Comparison of ENCODE assay signal across 12 cellular contexts in genomic region chr19:54391589-54392061, GRCh38. TPM values are rescaled to one million over a fixed set of nuclear protein-coding genes. Genes with fewer than 3 reads are reported as not detected.
DNase-seq lines count a peak whose midpoint lies in the region; ATAC-seq, FAIRE-seq and TF ChIP-seq lines count a peak whose summit lies in the region.
"Had no signal": no experiment of that assay in that cellular context is flagged by ENCODE, and none has a peak within 500 bp of the region (broad histone marks: within the 10 kb centered on the region; RNA-seq: fewer than 3 reads in every experiment).

No MANE protein-coding gene starts in this region.

- H3K27me3 ChIP-seq in HepG2 (ENCODE audit: control insufficient read depth in 1 of 2, insufficient read depth in 2 of 2, low read length in 2 of 2) (peaks cover 0 to 18% of the 10 kb centered on the region in 2 experiments; a peak in 4 of 5 replicates), right lobe of liver (peaks cover 0 to 5% of the 10 kb centered on the region in 2 donors), trophoblast cell (ENCODE audit: insufficient read depth, low read length) (no peaks in the 10 kb centered on the region)

- no peak overlapping the region for H3K23ac ChIP-seq in trophoblast cell (ENCODE audit: low read length)

- no peak for TF ChIP-seq RAD21 in HepG2 (CRISPR knock-in tag; IDR thresholded peaks at IDR 0.05)

- CTCF ChIA-PET in HepG2 (lab: Yijun Ruan, JAX; ENCODE audit: low intra/inter-chr PET ratio, low total read pairs) (interaction anchor here (0.7 to 2.1 kb wide), 4 partner anchors 48 to 125 kb away, joined by 3 to 13 read pairs (median 5); no protein-coding TSS in a partner anchor), WTC11 (lab: Charles Lee) (interaction anchor here (0.6 to 4.0 kb wide), 37 partner anchors 9 to 293 kb away, joined by 3 to 66 read pairs (median 5); partner anchors contain the start of genes LAIR1, LENG8, LENG9 and MBOAT7)

- H3K4me3 Mint-ChIP-seq in WTC11 = no peak overlapping the region
- H3K4me3 Mint-ChIP-seq: activated naive CD8-positive, alpha-beta T cell treated with anti-CD3 and anti-CD28 coated beads for 36 hours had no signal

- DNase-seq in HepG2 (ENCODE audit: low spot score) (peak; percentile 21), right lobe of liver (no peak), WTC11 (ENCODE audit: low spot score) (peak; percentile 44), posterior vena cava (ENCODE audit: low spot score) (no peak), trophoblast cell (no peak), NCI-H226 (no peak)
- DNase-seq: esophagus squamous epithelium had no signal

- H3K4me3 ChIP-seq in HepG2 (replicated peaks in 1 of 3; ENCODE audit: insufficient read depth in 1 of 3, low read depth in 2 of 3, low read length in 3 of 3) (no peak overlapping the region), right lobe of liver (no peak overlapping the region), trophoblast cell (ENCODE audit: low read depth, low read length) (no peak overlapping the region)
- H3K4me3 ChIP-seq: esophagus squamous epithelium, K562, uterus had no signal

- no peak overlapping the region for H2AK5ac ChIP-seq in trophoblast cell (ENCODE audit: low read length)

- peak; percentile 72 for ATAC-seq in HepG2
- ATAC-seq in right lobe of liver = no peak
- peak; percentile 81 for ATAC-seq in WTC11

- H4K12ac ChIP-seq in trophoblast cell (ENCODE audit: low read depth, low read length) = no peak overlapping the region

- TF ChIP-seq CTCF in HepG2 (CRISPR knock-in tag; IDR thresholded peaks at IDR 0.05) (peak; percentile 58), right lobe of liver (IDR thresholded peaks at IDR 0.05) (no peak), WTC11 (IDR thresholded peaks at IDR 0.05) (no peak)

- H2BK12ac ChIP-seq in trophoblast cell (ENCODE audit: low read length) = no peak overlapping the region

- H2BK5ac ChIP-seq in trophoblast cell (ENCODE audit: low read depth, low read length, poor library complexity) = no peak overlapping the region

- intact Hi-C loops in HepG2 (cut with micrococcal nuclease; ENCODE audit: unreplicated experiment) = loop anchor here (1.0 to 5.0 kb wide), 2 partner anchors 39 to 66 kb away; no protein-coding TSS in a partner anchor
- intact Hi-C loops in right lobe of liver (cut with DNase I) = no loop called here
- intact Hi-C loops in posterior vena cava (cut with DNase I) = no loop called here

- 28% methylated on average over 2 of the region's 4 CpGs for WGBS in HepG2 (ENCODE audit: low lambda C conversion rate)
- 8% methylated on average over 3 of the region's 4 CpGs for WGBS in right lobe of liver (ENCODE audit: insufficient coverage, low coverage, low lambda C conversion rate, missing lambda C conversion rate)
- no CpG with 5 or more reads among the region's 4 CpGs for WGBS in trophoblast cell (ENCODE audit: extremely low coverage, insufficient coverage, insufficient read length)

- H3K27ac Mint-ChIP-seq in WTC11 = no peak overlapping the region; the same call in 1 of the 2 replicates
- H3K27ac Mint-ChIP-seq: activated naive CD8-positive, alpha-beta T cell treated with anti-CD3 and anti-CD28 coated beads for 36 hours had no signal

- H3K27ac ChIP-seq in HepG2 (ENCODE audit: extremely low read length, insufficient read depth, low read length) (no peak overlapping the region), right lobe of liver (no peak overlapping the region), trophoblast cell (ENCODE audit: low read depth, low read length) (no peak overlapping the region)
- H3K27ac ChIP-seq: esophagus squamous epithelium, uterus had no signal

- H2AFZ ChIP-seq in HepG2 (ENCODE audit: low read length) (no peak overlapping the region), trophoblast cell (ENCODE audit: insufficient read depth, low read length, poor library complexity) (no peak overlapping the region)

- peaks cover 13% of the 10 kb centered on the region for H3K4me1 ChIP-seq in HepG2 (ENCODE audit: insufficient read depth, low read length)
- H3K4me1 ChIP-seq in right lobe of liver = no peaks in the 10 kb centered on the region
- peaks cover 0 to 3% of the 10 kb centered on the region in 2 experiments for H3K4me1 ChIP-seq in trophoblast cell (ENCODE audit: control insufficient read depth in 1 of 2, insufficient read depth in 2 of 2, low read length in 2 of 2)
- H3K4me1 ChIP-seq: uterus had no signal

- H3K14ac ChIP-seq in trophoblast cell (ENCODE audit: low read length) = no peak overlapping the region

- no TSS peak for BruUV-seq in HepG2 (replicated peaks; lab: Mats Ljungman, UMichigan)

- H3K9ac ChIP-seq in HepG2 (ENCODE audit: insufficient read depth, low read depth, low read length) = no peak overlapping the region
- H3K9ac ChIP-seq in trophoblast cell (ENCODE audit: low read length) = no peak overlapping the region

- H3K36me3 ChIP-seq in HepG2 (replicated peaks in 1 of 2; ENCODE audit: control insufficient read depth in 1 of 2, insufficient read depth in 2 of 2, low read length in 2 of 2) = no peaks in the 10 kb centered on the region
- H3K36me3 ChIP-seq in right lobe of liver = no peaks in the 10 kb centered on the region
- no peaks in the 10 kb centered on the region for H3K36me3 ChIP-seq in trophoblast cell (ENCODE audit: control insufficient read depth in 1 of 2, insufficient read depth in 2 of 2, low read length in 2 of 2)
- H3K36me3 ChIP-seq: esophagus squamous epithelium, uterus had no signal

- peaks cover 43% of the 10 kb centered on the region for H3K27me3 Mint-ChIP-seq in WTC11 (ENCODE audit: low read depth)
- H3K27me3 Mint-ChIP-seq: activated naive CD8-positive, alpha-beta T cell treated with anti-CD3 and anti-CD28 coated beads for 36 hours had no signal

- H3K4me1 Mint-ChIP-seq in WTC11 = peaks cover 26% of the 10 kb centered on the region

- POLR2A ChIA-PET in HepG2 (lab: Yijun Ruan, JAX) (interaction anchor here (1.3 to 1.8 kb wide), 2 partner anchors 27 to 29 kb away, joined by 4 to 6 read pairs; partner anchors contain the start of gene LAIR1), WTC11 (lab: Charles Lee) (interaction anchor here (0.6 kb wide), 2 partner anchors 9 to 29 kb away, joined by 3 to 7 read pairs; no protein-coding TSS in a partner anchor)

- no peak overlapping the region for H3K4ac ChIP-seq in trophoblast cell (ENCODE audit: low read depth, low read length)

- H4K91ac ChIP-seq in trophoblast cell (ENCODE audit: low read depth, low read length) = no peak overlapping the region

- no peak overlapping the region for H4K8ac ChIP-seq in trophoblast cell (ENCODE audit: low read depth, low read length)

- H3K4me2 ChIP-seq in HepG2 (ENCODE audit: low read depth, low read length) = no peak overlapping the region
- no peak overlapping the region for H3K4me2 ChIP-seq in trophoblast cell (ENCODE audit: low read length)

- no peaks in the 10 kb centered on the region for H4K20me1 ChIP-seq in HepG2 (ENCODE audit: insufficient read depth, low read length)

- H3K18ac ChIP-seq in trophoblast cell (ENCODE audit: low read length) = no peak overlapping the region

- TF ChIP-seq EP300 in HepG2 (IDR thresholded peaks at IDR 0.05; ENCODE audit: low read depth in 2 of 2, low read length in 2 of 2) (no peak), HepG2 (CRISPR knock-in tag; IDR thresholded peaks at IDR 0.05; ENCODE audit: borderline replicate concordance) (no peak)

- in situ Hi-C loops in HepG2 (cut with HindIII; ENCODE audit: extremely low pct_ligation_motif_present, low pct_unique_long_range_greater_than_20kb) = no loop called here

- H3K9me3 Mint-ChIP-seq in WTC11 = no peaks in the 10 kb centered on the region
- H3K9me3 Mint-ChIP-seq: activated naive CD8-positive, alpha-beta T cell treated with anti-CD3 and anti-CD28 coated beads for 36 hours had no signal

- no peaks in the 10 kb centered on the region for H3K79me1 ChIP-seq in trophoblast cell (ENCODE audit: low read length)

- H3K36me3 Mint-ChIP-seq in WTC11 = no peaks in the 10 kb centered on the region
- H3K36me3 Mint-ChIP-seq: activated naive CD8-positive, alpha-beta T cell treated with anti-CD3 and anti-CD28 coated beads for 36 hours had no signal

- TF ChIP-seq POLR2A in HepG2 (IDR thresholded peaks at IDR 0.05; ENCODE audit: insufficient read depth in 1 of 2, low read depth in 2 of 2, low read length in 2 of 2) (no peak), right lobe of liver (IDR thresholded peaks at IDR 0.05) (no peak)

- H2BK120ac ChIP-seq in trophoblast cell (ENCODE audit: insufficient read depth, low read length, poor library complexity) = no peak overlapping the region

- H3K9me3 ChIP-seq in HepG2 (ENCODE audit: low read length) (no peaks in the 10 kb centered on the region), right lobe of liver (no peaks in the 10 kb centered on the region), trophoblast cell (ENCODE audit: insufficient read depth, low read depth, low read length) (no peaks in the 10 kb centered on the region)
- H3K9me3 ChIP-seq: esophagus squamous epithelium, uterus had no signal

- no peaks in the 10 kb centered on the region for H3K79me2 ChIP-seq in HepG2 (ENCODE audit: insufficient read depth, low read length)
- H3K79me2 ChIP-seq in trophoblast cell (ENCODE audit: control insufficient read depth, insufficient read depth, low read length, poor library complexity) = no peaks in the 10 kb centered on the region

- FAIRE-seq in HepG2 (lab: Jason Lieb, UNC) = no peak

RNA-seq across cellular contexts. Expression of gene TTYH1, which starts 23.6 kb away (rescaled TPM):
- total RNA-seq in HepG2 (2016; rRNA removed; fragmentation: Illumina TruSeq; extraction: Trizol) (10.6 and 19.9 TPM in 2 replicates), right lobe of liver (under 1 TPM in 5 of 6 experiments, not detected in 1; 0.30 to 0.93 (median 0.35) TPM), WTC11 (2021) (35.9 to 38.2 TPM (median 37.1 TPM) in 3 replicates), posterior vena cava (1 to 10 TPM in 1 of 2 donors, under 1 TPM in 1; 0.60 to 1.4 TPM)
- 24.8 and 26.4 TPM in 2 replicates for total RNA-seq in HepG2 (2016; cell fraction: cytosol; rRNA removed; fragmentation: Illumina TruSeq; extraction: Trizol; ENCODE audit: low read depth)
- 9.4 and 21.3 TPM in 2 replicates for total RNA-seq in HepG2 (2016; cell fraction: insoluble cytoplasmic fraction; rRNA removed; fragmentation: Illumina TruSeq; extraction: Trizol)
- total RNA-seq in HepG2 (2016; cell fraction: membrane; rRNA removed; fragmentation: Illumina TruSeq; extraction: Trizol) = 27.7 and 30.4 TPM in 2 replicates
- total RNA-seq in HepG2 (2016; cell fraction: nucleus; rRNA removed; fragmentation: Illumina TruSeq; extraction: Trizol) = 16.5 and 20.3 TPM in 2 replicates
- polyA plus RNA-seq in HepG2 (2011; rRNA removed) = 6.9 and 8.9 TPM in 2 replicates
- polyA plus RNA-seq in HepG2 (2011; cell fraction: cytosol; rRNA removed) = 7.0 and 10.7 TPM in 2 replicates
- 13.2 and 17.7 TPM in 2 replicates for polyA plus RNA-seq in HepG2 (2011; cell fraction: nucleus; rRNA removed)
- 4.1 and 6.2 TPM in 2 replicates for polyA plus RNA-seq in HepG2 (2012)
- polyA plus RNA-seq in HepG2 (2016; cell fraction: cytosol; fragmentation: Illumina TruSeq; extraction: Trizol; ENCODE audit: low read depth) = 27.2 and 29.7 TPM in 2 replicates
- 11.5 and 12.2 TPM in 2 replicates for polyA plus RNA-seq in HepG2 (2016; cell fraction: insoluble cytoplasmic fraction; fragmentation: Illumina TruSeq; extraction: Trizol; ENCODE audit: low read depth)
- polyA plus RNA-seq in HepG2 (2016; cell fraction: membrane; fragmentation: Illumina TruSeq; extraction: Trizol; ENCODE audit: low read depth) = 29.0 and 29.3 TPM in 2 replicates
- 34.6 and 38.5 TPM in 2 replicates for polyA plus RNA-seq in HepG2 (2016; cell fraction: nucleus; fragmentation: Illumina TruSeq; extraction: Trizol; ENCODE audit: insufficient read depth, low read depth)
- polyA minus RNA-seq in HepG2 (2011; rRNA and poly(A)+ RNA removed; ENCODE audit: low replicate concordance) = 15.4 TPM in 1 of 2 replicates, not detected in the other
- 6.2 and 9.2 TPM in 2 replicates for polyA minus RNA-seq in HepG2 (2011; cell fraction: cytosol; rRNA and poly(A)+ RNA removed)
- polyA minus RNA-seq in HepG2 (2011; cell fraction: nucleus; rRNA and poly(A)+ RNA removed) = 2.6 and 3.9 TPM in 2 replicates
- polyA plus RNA-seq in trophoblast cell (2013) = 1.1 and 2.4 TPM in 2 replicates
- total RNA-seq: K562, pulmonary artery endothelial cell had no signal

RNA-seq across cellular contexts. Expression of gene LAIR1, which starts 26.9 kb away (rescaled TPM):
- total RNA-seq in HepG2 (2016; rRNA removed; fragmentation: Illumina TruSeq; extraction: Trizol) (0.70 and 1.2 TPM in 2 replicates), right lobe of liver (10 to 100 TPM in 2 of 6 experiments, 1 to 10 TPM in 4; 2.9 to 15.3 (median 4.9) TPM), WTC11 (2021) (0.18 to 0.60 TPM (median 0.37 TPM) in 3 replicates), posterior vena cava (10 to 100 TPM; 18.3 to 42.2 TPM)
- total RNA-seq in HepG2 (2016; cell fraction: cytosol; rRNA removed; fragmentation: Illumina TruSeq; extraction: Trizol; ENCODE audit: low read depth) = 0.26 and 0.51 TPM in 2 replicates
- total RNA-seq in HepG2 (2016; cell fraction: insoluble cytoplasmic fraction; rRNA removed; fragmentation: Illumina TruSeq; extraction: Trizol) = 0.95 and 1.0 TPM in 2 replicates
- total RNA-seq in HepG2 (2016; cell fraction: membrane; rRNA removed; fragmentation: Illumina TruSeq; extraction: Trizol) = 0.79 and 1.1 TPM in 2 replicates
- 1.8 and 3.2 TPM in 2 replicates for total RNA-seq in HepG2 (2016; cell fraction: nucleus; rRNA removed; fragmentation: Illumina TruSeq; extraction: Trizol)
- polyA plus RNA-seq in HepG2 (2011; rRNA removed) = 0.75 and 1.1 TPM in 2 replicates
- 0.64 and 0.74 TPM in 2 replicates for polyA plus RNA-seq in HepG2 (2011; cell fraction: cytosol; rRNA removed)
- 1.1 and 1.5 TPM in 2 replicates for polyA plus RNA-seq in HepG2 (2011; cell fraction: nucleus; rRNA removed)
- 0.17 TPM in 1 of 2 replicates, not detected in the other for polyA plus RNA-seq in HepG2 (2012)
- 0.64 and 0.71 TPM in 2 replicates for polyA plus RNA-seq in HepG2 (2016; cell fraction: cytosol; fragmentation: Illumina TruSeq; extraction: Trizol; ENCODE audit: low read depth)
- 1.0 and 1.2 TPM in 2 replicates for polyA plus RNA-seq in HepG2 (2016; cell fraction: insoluble cytoplasmic fraction; fragmentation: Illumina TruSeq; extraction: Trizol; ENCODE audit: low read depth)
- polyA plus RNA-seq in HepG2 (2016; cell fraction: membrane; fragmentation: Illumina TruSeq; extraction: Trizol; ENCODE audit: low read depth) = 1.2 and 1.6 TPM in 2 replicates
- 2.8 and 3.2 TPM in 2 replicates for polyA plus RNA-seq in HepG2 (2016; cell fraction: nucleus; fragmentation: Illumina TruSeq; extraction: Trizol; ENCODE audit: insufficient read depth, low read depth)
- 0.66 TPM in 1 of 2 replicates, not detected in the other for polyA minus RNA-seq in HepG2 (2011; rRNA and poly(A)+ RNA removed; ENCODE audit: low replicate concordance)
- 0.79 TPM in 1 of 2 replicates, not detected in the other for polyA minus RNA-seq in HepG2 (2011; cell fraction: cytosol; rRNA and poly(A)+ RNA removed)
- polyA minus RNA-seq in HepG2 (2011; cell fraction: nucleus; rRNA and poly(A)+ RNA removed) = 0.90 and 2.0 TPM in 2 replicates
- polyA plus RNA-seq in trophoblast cell (2013) = not detected in 2 replicates
- total RNA-seq: pulmonary artery endothelial cell had no signal

RNA-seq across cellular contexts. Expression of gene LILRA4, which starts 52.7 kb away (rescaled TPM):
- not detected in 2 replicates for total RNA-seq in HepG2 (2016; rRNA removed; fragmentation: Illumina TruSeq; extraction: Trizol)
- not detected in 2 replicates for total RNA-seq in HepG2 (2016; cell fraction: cytosol; rRNA removed; fragmentation: Illumina TruSeq; extraction: Trizol; ENCODE audit: low read depth)
- total RNA-seq in HepG2 (2016; cell fraction: insoluble cytoplasmic fraction; rRNA removed; fragmentation: Illumina TruSeq; extraction: Trizol) = not detected in 2 replicates
- total RNA-seq in HepG2 (2016; cell fraction: membrane; rRNA removed; fragmentation: Illumina TruSeq; extraction: Trizol) = not detected in 2 replicates
- total RNA-seq in HepG2 (2016; cell fraction: nucleus; rRNA removed; fragmentation: Illumina TruSeq; extraction: Trizol) = not detected in 2 replicates
- 0.07 and 0.72 TPM in 2 replicates for polyA plus RNA-seq in HepG2 (2011; rRNA removed)
- polyA plus RNA-seq in HepG2 (2011; cell fraction: cytosol; rRNA removed) = 0.48 TPM in 1 of 2 replicates, not detected in the other
- 0.09 and 0.10 TPM in 2 replicates for polyA plus RNA-seq in HepG2 (2011; cell fraction: nucleus; rRNA removed)
- not detected in 2 replicates for polyA plus RNA-seq in HepG2 (2012)
- polyA plus RNA-seq in HepG2 (2016; cell fraction: cytosol; fragmentation: Illumina TruSeq; extraction: Trizol; ENCODE audit: low read depth) = not detected in 2 replicates
- not detected in 2 replicates for polyA plus RNA-seq in HepG2 (2016; cell fraction: insoluble cytoplasmic fraction; fragmentation: Illumina TruSeq; extraction: Trizol; ENCODE audit: low read depth)
- not detected in 2 replicates for polyA plus RNA-seq in HepG2 (2016; cell fraction: membrane; fragmentation: Illumina TruSeq; extraction: Trizol; ENCODE audit: low read depth)
- not detected in 2 replicates for polyA plus RNA-seq in HepG2 (2016; cell fraction: nucleus; fragmentation: Illumina TruSeq; extraction: Trizol; ENCODE audit: insufficient read depth, low read depth)
- polyA minus RNA-seq in HepG2 (2011; rRNA and poly(A)+ RNA removed; ENCODE audit: low replicate concordance) = 2.2 TPM in 1 of 2 replicates, not detected in the other
- polyA minus RNA-seq in HepG2 (2011; cell fraction: cytosol; rRNA and poly(A)+ RNA removed) = not detected in 2 replicates
- not detected in 2 replicates for polyA minus RNA-seq in HepG2 (2011; cell fraction: nucleus; rRNA and poly(A)+ RNA removed)
- total RNA-seq in right lobe of liver = 1 to 10 TPM in 1 of 6 experiments, under 1 TPM in 2, not detected in 3; 0.12 to 1.2 (median 0.78) TPM
- total RNA-seq in WTC11 (2021) = not detected in 3 replicates
- total RNA-seq in posterior vena cava = under 1 TPM in 1 of 2 donors, not detected in 1; 0.57 TPM
- polyA plus RNA-seq in trophoblast cell (2013) = not detected in 2 replicates
- total RNA-seq: activated CD8-positive, alpha-beta memory T cell treated with anti-CD3 and anti-CD28 coated beads for 36 hours; K562; pulmonary artery endothelial cell; uterus had no signal
- polyA plus RNA-seq: K562 had no signal

RNA-seq across cellular contexts. Expression of gene LENG8, which starts 57.4 kb away (rescaled TPM):
- total RNA-seq in HepG2 (2016; rRNA removed; fragmentation: Illumina TruSeq; extraction: Trizol) (5.8 and 14.3 TPM in 2 replicates), right lobe of liver (10 to 100 TPM; 29.8 to 66.3 (median 41.1) TPM), WTC11 (2021) (175 to 187 TPM (median 187 TPM) in 3 replicates), posterior vena cava (100 to 1,000 TPM; 113 to 140 TPM)
- total RNA-seq in HepG2 (2016; cell fraction: cytosol; rRNA removed; fragmentation: Illumina TruSeq; extraction: Trizol; ENCODE audit: low read depth) = 1.1 and 2.1 TPM in 2 replicates
- 4.7 and 13.0 TPM in 2 replicates for total RNA-seq in HepG2 (2016; cell fraction: insoluble cytoplasmic fraction; rRNA removed; fragmentation: Illumina TruSeq; extraction: Trizol)
- 4.0 TPM in 2 replicates for total RNA-seq in HepG2 (2016; cell fraction: membrane; rRNA removed; fragmentation: Illumina TruSeq; extraction: Trizol)
- 28.1 and 29.6 TPM in 2 replicates for total RNA-seq in HepG2 (2016; cell fraction: nucleus; rRNA removed; fragmentation: Illumina TruSeq; extraction: Trizol)
- polyA plus RNA-seq in HepG2 (2011; rRNA removed) = 38.3 and 41.9 TPM in 2 replicates
- polyA plus RNA-seq in HepG2 (2011; cell fraction: cytosol; rRNA removed) = 3.2 and 6.8 TPM in 2 replicates
- polyA plus RNA-seq in HepG2 (2011; cell fraction: nucleus; rRNA removed) = 519 and 637 TPM in 2 replicates
- 46.6 and 63.0 TPM in 2 replicates for polyA plus RNA-seq in HepG2 (2012)
- polyA plus RNA-seq in HepG2 (2016; cell fraction: cytosol; fragmentation: Illumina TruSeq; extraction: Trizol; ENCODE audit: low read depth) = 0.46 and 0.71 TPM in 2 replicates
- polyA plus RNA-seq in HepG2 (2016; cell fraction: insoluble cytoplasmic fraction; fragmentation: Illumina TruSeq; extraction: Trizol; ENCODE audit: low read depth) = 5.1 and 9.7 TPM in 2 replicates
- polyA plus RNA-seq in HepG2 (2016; cell fraction: membrane; fragmentation: Illumina TruSeq; extraction: Trizol; ENCODE audit: low read depth) = 1.5 and 2.8 TPM in 2 replicates
- polyA plus RNA-seq in HepG2 (2016; cell fraction: nucleus; fragmentation: Illumina TruSeq; extraction: Trizol; ENCODE audit: insufficient read depth, low read depth) = 151 and 199 TPM in 2 replicates
- polyA minus RNA-seq in HepG2 (2011; rRNA and poly(A)+ RNA removed; ENCODE audit: low replicate concordance) = 27.1 and 40.7 TPM in 2 replicates
- polyA minus RNA-seq in HepG2 (2011; cell fraction: cytosol; rRNA and poly(A)+ RNA removed) = 10.7 and 13.3 TPM in 2 replicates
- 60.4 and 69.7 TPM in 2 replicates for polyA minus RNA-seq in HepG2 (2011; cell fraction: nucleus; rRNA and poly(A)+ RNA removed)
- polyA plus RNA-seq in trophoblast cell (2013) = 109 and 112 TPM in 2 replicates

Comparison
In these comparisons a context has a peak if more than half of its experiments do, and no peak if none do; other contexts are left out.
1. ATAC-seq: peak in HepG2 (single experiment) and WTC11 (single experiment); none in right lobe of liver (0 of 4).
2. DNase-seq: peak in HepG2 (single experiment) and WTC11 (single experiment); none in right lobe of liver (0 of 3), posterior vena cava (single experiment), trophoblast cell (0 of 2) and NCI-H226 (single experiment).
3. RNA of gene TTYH1, which starts 23.6 kb away (total RNA-seq): 35.9 to 38.2 TPM in WTC11 and 9.4 to 30.4 TPM in HepG2; 0.60 to 1.4 TPM in posterior vena cava and 0.30 to 0.93 TPM in right lobe of liver; every median in the first group is over 4 times any median in the second.
4. Of the 50 proteins assayed by ChIP-seq in both HepG2 and WTC11: peak only in HepG2: CTCF and ZNF263; only in WTC11: none; in both: none; in neither: 48.